In the genomic region with DNA sequence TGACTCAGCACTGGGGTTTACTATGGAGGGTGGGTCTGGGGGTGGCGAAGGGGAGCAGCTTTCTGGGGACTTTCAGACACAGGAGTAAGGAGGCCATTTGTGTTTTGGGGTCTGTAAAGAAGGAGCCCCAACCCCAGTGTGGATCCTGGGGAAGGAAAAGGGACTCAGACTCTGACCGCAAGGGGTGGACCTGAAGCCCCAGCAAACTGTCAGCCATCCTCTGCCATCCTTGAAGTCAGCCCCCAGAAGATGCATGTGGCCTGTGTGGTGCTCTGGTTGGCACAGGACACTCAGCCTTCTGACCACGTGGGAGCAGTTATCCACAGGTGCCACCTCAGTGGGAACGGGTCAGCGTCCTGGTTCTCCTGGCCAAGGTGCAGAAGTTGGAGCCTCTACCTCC, we compare ENCODE assay signal across 1 cellular context.
TF ChIP-seq lines count a peak whose summit lies in the region.

No MANE protein-coding gene starts in this region.

TF ChIP-seq in GM23338, 12 proteins besides CTCF, POLR2A, EP300 and RAD21 (continued from another document):
- TF ChIP-seq, protein P1, sequence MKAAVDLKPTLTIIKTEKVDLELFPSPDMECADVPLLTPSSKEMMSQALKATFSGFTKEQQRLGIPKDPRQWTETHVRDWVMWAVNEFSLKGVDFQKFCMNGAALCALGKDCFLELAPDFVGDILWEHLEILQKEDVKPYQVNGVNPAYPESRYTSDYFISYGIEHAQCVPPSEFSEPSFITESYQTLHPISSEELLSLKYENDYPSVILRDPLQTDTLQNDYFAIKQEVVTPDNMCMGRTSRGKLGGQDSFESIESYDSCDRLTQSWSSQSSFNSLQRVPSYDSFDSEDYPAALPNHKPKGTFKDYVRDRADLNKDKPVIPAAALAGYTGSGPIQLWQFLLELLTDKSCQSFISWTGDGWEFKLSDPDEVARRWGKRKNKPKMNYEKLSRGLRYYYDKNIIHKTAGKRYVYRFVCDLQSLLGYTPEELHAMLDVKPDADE (IDR thresholded peaks at IDR 0.05): no peak
- no peak for TF ChIP-seq STAT1 (IDR thresholded peaks at IDR 0.05; ENCODE audit: unreplicated experiment)
- no peak for TF ChIP-seq CREB1 (CRISPR knock-in tag; IDR thresholded peaks at IDR 0.05; ENCODE audit: low read depth)
- no peak for TF ChIP-seq JUNB (IDR thresholded peaks at IDR 0.05; ENCODE audit: unreplicated experiment)
- no peak for TF ChIP-seq EZH2 (IDR thresholded peaks at IDR 0.05; ENCODE audit: low read depth, unreplicated experiment)
- TF ChIP-seq, protein P2, sequence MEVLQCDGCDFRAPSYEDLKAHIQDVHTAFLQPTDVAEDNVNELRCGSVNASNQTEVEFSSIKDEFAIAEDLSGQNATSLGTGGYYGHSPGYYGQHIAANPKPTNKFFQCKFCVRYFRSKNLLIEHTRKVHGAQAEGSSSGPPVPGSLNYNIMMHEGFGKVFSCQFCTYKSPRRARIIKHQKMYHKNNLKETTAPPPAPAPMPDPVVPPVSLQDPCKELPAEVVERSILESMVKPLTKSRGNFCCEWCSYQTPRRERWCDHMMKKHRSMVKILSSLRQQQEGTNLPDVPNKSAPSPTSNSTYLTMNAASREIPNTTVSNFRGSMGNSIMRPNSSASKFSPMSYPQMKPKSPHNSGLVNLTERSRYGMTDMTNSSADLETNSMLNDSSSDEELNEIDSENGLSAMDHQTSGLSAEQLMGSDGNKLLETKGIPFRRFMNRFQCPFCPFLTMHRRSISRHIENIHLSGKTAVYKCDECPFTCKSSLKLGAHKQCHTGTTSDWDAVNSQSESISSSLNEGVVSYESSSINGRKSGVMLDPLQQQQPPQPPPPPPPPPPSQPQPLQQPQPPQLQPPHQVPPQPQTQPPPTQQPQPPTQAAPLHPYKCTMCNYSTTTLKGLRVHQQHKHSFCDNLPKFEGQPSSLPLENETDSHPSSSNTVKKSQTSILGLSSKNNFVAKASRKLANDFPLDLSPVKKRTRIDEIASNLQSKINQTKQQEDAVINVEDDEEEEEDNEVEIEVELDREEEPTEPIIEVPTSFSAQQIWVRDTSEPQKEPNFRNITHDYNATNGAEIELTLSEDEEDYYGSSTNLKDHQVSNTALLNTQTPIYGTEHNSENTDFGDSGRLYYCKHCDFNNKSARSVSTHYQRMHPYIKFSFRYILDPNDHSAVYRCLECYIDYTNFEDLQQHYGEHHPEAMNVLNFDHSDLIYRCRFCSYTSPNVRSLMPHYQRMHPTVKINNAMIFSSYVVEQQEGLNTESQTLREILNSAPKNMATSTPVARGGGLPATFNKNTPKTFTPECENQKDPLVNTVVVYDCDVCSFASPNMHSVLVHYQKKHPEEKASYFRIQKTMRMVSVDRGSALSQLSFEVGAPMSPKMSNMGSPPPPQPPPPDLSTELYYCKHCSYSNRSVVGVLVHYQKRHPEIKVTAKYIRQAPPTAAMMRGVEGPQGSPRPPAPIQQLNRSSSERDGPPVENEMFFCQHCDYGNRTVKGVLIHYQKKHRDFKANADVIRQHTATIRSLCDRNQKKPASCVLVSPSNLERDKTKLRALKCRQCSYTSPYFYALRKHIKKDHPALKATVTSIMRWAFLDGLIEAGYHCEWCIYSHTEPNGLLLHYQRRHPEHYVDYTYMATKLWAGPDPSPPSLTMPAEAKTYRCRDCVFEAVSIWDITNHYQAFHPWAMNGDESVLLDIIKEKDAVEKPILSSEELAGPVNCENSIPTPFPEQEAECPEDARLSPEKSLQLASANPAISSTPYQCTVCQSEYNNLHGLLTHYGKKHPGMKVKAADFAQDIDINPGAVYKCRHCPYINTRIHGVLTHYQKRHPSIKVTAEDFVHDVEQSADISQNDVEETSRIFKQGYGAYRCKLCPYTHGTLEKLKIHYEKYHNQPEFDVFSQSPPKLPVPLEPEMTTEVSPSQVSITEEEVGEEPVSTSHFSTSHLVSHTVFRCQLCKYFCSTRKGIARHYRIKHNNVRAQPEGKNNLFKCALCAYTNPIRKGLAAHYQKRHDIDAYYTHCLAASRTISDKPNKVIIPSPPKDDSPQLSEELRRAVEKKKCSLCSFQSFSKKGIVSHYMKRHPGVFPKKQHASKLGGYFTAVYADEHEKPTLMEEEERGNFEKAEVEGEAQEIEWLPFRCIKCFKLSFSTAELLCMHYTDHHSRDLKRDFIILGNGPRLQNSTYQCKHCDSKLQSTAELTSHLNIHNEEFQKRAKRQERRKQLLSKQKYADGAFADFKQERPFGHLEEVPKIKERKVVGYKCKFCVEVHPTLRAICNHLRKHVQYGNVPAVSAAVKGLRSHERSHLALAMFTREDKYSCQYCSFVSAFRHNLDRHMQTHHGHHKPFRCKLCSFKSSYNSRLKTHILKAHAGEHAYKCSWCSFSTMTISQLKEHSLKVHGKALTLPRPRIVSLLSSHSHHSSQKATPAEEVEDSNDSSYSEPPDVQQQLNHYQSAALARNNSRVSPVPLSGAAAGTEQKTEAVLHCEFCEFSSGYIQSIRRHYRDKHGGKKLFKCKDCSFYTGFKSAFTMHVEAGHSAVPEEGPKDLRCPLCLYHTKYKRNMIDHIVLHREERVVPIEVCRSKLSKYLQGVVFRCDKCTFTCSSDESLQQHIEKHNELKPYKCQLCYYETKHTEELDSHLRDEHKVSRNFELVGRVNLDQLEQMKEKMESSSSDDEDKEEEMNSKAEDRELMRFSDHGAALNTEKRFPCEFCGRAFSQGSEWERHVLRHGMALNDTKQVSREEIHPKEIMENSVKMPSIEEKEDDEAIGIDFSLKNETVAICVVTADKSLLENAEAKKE (CRISPR knock-in tag; IDR thresholded peaks at IDR 0.05): no peak
- TF ChIP-seq EZH2phosphoT487 (IDR thresholded peaks at IDR 0.05; ENCODE audit: unreplicated experiment): no peak
- no peak for TF ChIP-seq ZNF331 (CRISPR knock-in tag; IDR thresholded peaks at IDR 0.05; ENCODE audit: low read depth)
